Comparison of ENCODE assay signal across 10 cellular contexts in the genomic region with DNA sequence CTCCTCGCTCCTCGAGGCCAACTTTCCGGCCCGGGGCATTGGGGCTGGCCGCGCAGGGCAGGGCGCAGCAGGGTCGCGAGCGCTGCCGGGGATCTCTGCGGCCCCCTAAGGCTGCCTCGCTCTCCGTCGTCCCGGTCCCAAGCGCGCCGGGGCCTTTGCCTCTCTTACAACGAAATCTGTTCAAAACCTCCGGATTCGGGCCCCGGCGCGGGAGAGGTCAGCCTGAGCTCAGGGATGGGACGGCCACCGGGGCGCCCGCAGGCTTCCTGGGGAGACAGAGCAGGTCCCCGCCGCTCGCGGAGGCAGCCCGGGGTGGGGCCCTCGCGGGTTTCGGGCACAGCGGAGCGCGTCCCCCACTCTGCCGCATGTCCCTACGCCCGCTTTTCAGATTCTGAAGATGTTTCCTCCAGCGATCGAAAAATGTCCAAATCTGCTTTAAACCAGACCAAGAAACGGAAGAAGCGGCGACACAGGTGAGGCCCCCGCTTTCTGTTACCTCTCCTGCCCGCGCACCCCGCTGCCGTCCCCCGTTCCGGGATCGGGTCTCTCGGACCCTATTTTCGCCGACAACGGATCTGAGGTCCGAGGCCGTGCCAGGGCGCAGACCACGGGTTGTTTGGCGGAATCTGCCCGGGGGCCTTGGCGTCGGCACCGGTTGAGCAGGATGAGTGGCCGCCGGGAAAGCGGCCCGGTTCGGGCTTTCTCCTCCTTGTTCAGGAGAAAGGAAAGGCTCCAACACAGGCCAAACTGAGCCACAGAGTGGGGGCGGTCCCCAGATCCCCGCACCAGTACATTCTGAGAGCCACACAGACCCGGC. TPM values are rescaled to one million over a fixed set of nuclear protein-coding genes. Genes with fewer than 3 reads are reported as not detected.
DNase-seq lines count a peak whose midpoint lies in the region; ATAC-seq and TF ChIP-seq lines count a peak whose summit lies in the region.
"Had no signal": no experiment of that assay in that cellular context is flagged by ENCODE, and none has a peak within 500 bp of the region (broad histone marks: within the 10 kb centered on the region; RNA-seq: fewer than 3 reads in every experiment).

No MANE protein-coding gene starts in this region.

- no peak for TF ChIP-seq CTCF in glutamatergic neuron (IDR thresholded peaks at IDR 0.05; ENCODE audit: partially characterized antibody, unreplicated experiment)
- no peak for TF ChIP-seq CTCF in psoas muscle (IDR thresholded peaks at IDR 0.05)

- DNase-seq in T-helper 17 cell, result no peak
- peak; percentile 49 for DNase-seq in glutamatergic neuron
- DNase-seq in psoas muscle, result no peak
- no peak for DNase-seq in HAP-1 (ENCODE audit: low spot score in 2 of 2)
- DNase-seq in A172 (ENCODE audit: low spot score), result no peak
- DNase-seq in globus pallidus (ENCODE audit: low spot score), result no peak
- DNase-seq: effector CD8-positive, alpha-beta T cell had no signal

- H3K9me3 ChIP-seq in ES-I3 (ENCODE audit: control insufficient read depth, insufficient read depth, low read length) (no peaks in the 10 kb centered on the region), T-helper 17 cell (ENCODE audit: control insufficient read depth, low read length, poor library complexity, severe bottlenecking) (no peaks in the 10 kb centered on the region), psoas muscle (no peaks in the 10 kb centered on the region), HAP-1 (no peaks in the 10 kb centered on the region)

- peak overlapping the region; percentile 57 for H3K4me3 ChIP-seq in psoas muscle
- no peak overlapping the region for H3K4me3 ChIP-seq in HAP-1

- peak overlapping the region; percentile 85 for H3K4me3 Mint-ChIP-seq in T-helper 17 cell
- H3K4me3 Mint-ChIP-seq in glutamatergic neuron (ENCODE audit: unreplicated experiment), result no peak overlapping the region

- intact Hi-C loops in psoas muscle (cut with DNase I), result no loop called here

- no peaks in the 10 kb centered on the region for H3K36me3 ChIP-seq in ES-I3 (ENCODE audit: insufficient read depth, low read length)
- no peaks in the 10 kb centered on the region for H3K36me3 ChIP-seq in psoas muscle (ENCODE audit: insufficient read depth in 1 of 2, low read depth in 1 of 2)
- H3K36me3 ChIP-seq in HAP-1 (replicated peaks), result no peaks in the 10 kb centered on the region

- WGBS in psoas muscle, 3 donors, result 2% methylated on average over 64 to 76 of the region's 77 CpGs

- peaks cover 12% of the 10 kb centered on the region for H3K9me3 Mint-ChIP-seq in glutamatergic neuron (ENCODE audit: unreplicated experiment)

- H3K4me1 Mint-ChIP-seq in T-helper 17 cell (peaks cover 12% of the 10 kb centered on the region), glutamatergic neuron (ENCODE audit: low read depth, unreplicated experiment) (no peaks in the 10 kb centered on the region)

- peaks cover 14% of the 10 kb centered on the region for H3K4me1 ChIP-seq in ES-I3 (ENCODE audit: insufficient read depth, low read length)
- peaks cover 23% of the 10 kb centered on the region for H3K4me1 ChIP-seq in psoas muscle
- H3K4me1 ChIP-seq in HAP-1, result no peaks in the 10 kb centered on the region

- H3K27me3 Mint-ChIP-seq in T-helper 17 cell, result peaks cover 91% of the 10 kb centered on the region
- H3K27me3 Mint-ChIP-seq in glutamatergic neuron (ENCODE audit: unreplicated experiment), result peaks cover 49% of the 10 kb centered on the region

- in situ Hi-C loops in HAP-1 (cut with MboI; ENCODE audit: low sequenced_read_pairs), result no loop called here

- no peak overlapping the region for H3K27ac ChIP-seq in psoas muscle

- H3K27me3 ChIP-seq in psoas muscle (ENCODE audit: insufficient read depth in 3 of 3, low read length in 2 of 3) (peaks cover 0 to 91% (median 49%) of the 10 kb centered on the region in 3 donors), HAP-1 (ENCODE audit: low read depth) (peaks cover 71% of the 10 kb centered on the region)

- peak overlapping the region; percentile 47 for H3K27ac Mint-ChIP-seq in T-helper 17 cell
- no peak overlapping the region for H3K27ac Mint-ChIP-seq in glutamatergic neuron (ENCODE audit: unreplicated experiment)

- peak overlapping the region; percentile 26; the same call in 1 of the 2 replicates for H3K9ac ChIP-seq in ES-I3 (ENCODE audit: low read depth, low read length)

- H3K36me3 Mint-ChIP-seq in T-helper 17 cell (ENCODE audit: low read depth) (peaks cover 12% of the 10 kb centered on the region), glutamatergic neuron (ENCODE audit: unreplicated experiment) (no peaks in the 10 kb centered on the region)

- ATAC-seq in T-helper 17 cell (peak; percentile 30), psoas muscle (peak in 3 of 4 donors; percentile 19 to 66 (median 32)), GM21825 (IDR thresholded peaks at IDR 0.05; ENCODE audit: unreplicated experiment) (no peak)

RNA-seq across cellular contexts. Expression of a gene that starts 1.8 kb away (rescaled TPM):
- total RNA-seq in T-helper 17 cell, result not detected
- total RNA-seq in glutamatergic neuron (ENCODE audit: unreplicated experiment), result not detected
- not detected for total RNA-seq in psoas muscle
- polyA plus RNA-seq in psoas muscle, result not detected
- not detected in 2 replicates for total RNA-seq in A172 (2014; rRNA removed; shearing (Covaris generic))
- total RNA-seq: SK-MEL-5 had no signal
